In the genomic region with DNA sequence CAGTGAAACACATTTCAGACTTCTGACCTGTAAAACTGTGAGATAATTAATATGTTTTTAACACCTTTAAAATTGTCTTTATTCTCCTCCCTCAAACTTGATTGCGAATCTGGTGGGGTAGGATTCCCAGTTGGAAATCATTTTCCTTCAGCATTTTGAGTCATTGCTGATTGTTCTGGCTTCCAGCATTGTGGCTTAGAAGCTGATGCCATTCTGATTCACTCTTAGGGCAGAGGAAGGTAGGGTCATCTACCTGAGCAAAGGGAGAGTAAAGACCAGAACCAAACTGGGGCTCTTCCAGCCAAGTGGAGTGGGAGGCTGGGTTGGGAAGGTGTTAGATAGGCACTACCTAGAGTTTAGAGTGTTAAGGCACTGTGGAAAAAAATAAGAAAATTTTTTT, we compare ENCODE assay signal across 20 cellular contexts.
DNase-seq lines count a peak whose midpoint lies in the region; ATAC-seq, FAIRE-seq and TF ChIP-seq lines count a peak whose summit lies in the region.
"Had no signal": no experiment of that assay in that cellular context is flagged by ENCODE, and none has a peak within 500 bp of the region (broad histone marks: within the 10 kb centered on the region; RNA-seq: fewer than 3 reads in every experiment).

No MANE protein-coding gene starts in this region.

- DNase-seq in GM19239 (ENCODE audit: insufficient read length, low spot score) (no peak), RWPE1 (ENCODE audit: low spot score) (peak; percentile 30), chondrocyte (ENCODE audit: low spot score) (no peak), keratinocyte (ENCODE audit: low read depth, low spot score) (peak; percentile 26), activated T-cell treated with anti-CD3 and anti-CD28 coated beads for 4 hours (no peak)
- DNase-seq in stimulated activated CD8-positive, alpha-beta memory T cell treated with anti-CD3 and anti-CD28 coated beads, Interleukin-4, amount 100 ng/mL, for 48 hours = no peak
- DNase-seq: C1 segment of cervical spinal cord; Calu3; CD4-positive, alpha-beta T cell; DMS 273 treated with DMSO at 0.1 percent for 48 hours; HFFc6 had no signal

- TF ChIP-seq CTCF in RWPE1 (conservative IDR thresholded peaks at IDR 0.05; ENCODE audit: low read depth) = no peak
- no peak for TF ChIP-seq CTCF in chondrocyte (IDR thresholded peaks at IDR 0.05)
- no peak for TF ChIP-seq CTCF in keratinocyte (optimal IDR thresholded peaks at IDR 0.05 in 1 of 3, IDR thresholded peaks at IDR 0.05 in 1 of 3, conservative IDR thresholded peaks at IDR 0.05 in 1 of 3; ENCODE audit: extremely low read depth in 1 of 3, insufficient read depth in 2 of 3, low read length in 3 of 3)

- peak overlapping the region; percentile 33 for H3K4me2 ChIP-seq in keratinocyte (ENCODE audit: control insufficient read depth, extremely low read depth, insufficient read depth, low read depth, low read length)

- dilution Hi-C loops in keratinocyte (cut with MboI; ENCODE audit: extremely low pct_ligation_motif_present, low sequenced_read_pairs) = no loop called here

- no peaks in the 10 kb centered on the region for H3K4me1 Mint-ChIP-seq in chondrocyte (ENCODE audit: low read depth)
- H3K4me1 Mint-ChIP-seq: B cell had no signal

- peaks cover 2 to 8% of the 10 kb centered on the region in 2 experiments for H3K36me3 ChIP-seq in keratinocyte (ENCODE audit: control insufficient read depth in 2 of 2, extremely low read depth in 1 of 2, insufficient read depth in 2 of 2, low read length in 2 of 2)

- peaks cover 14% of the 10 kb centered on the region for H3K4me1 ChIP-seq in keratinocyte (ENCODE audit: control insufficient read depth, extremely low read depth, insufficient read depth, low read length)
- H3K4me1 ChIP-seq: HAP-1 had no signal

- no peak for ATAC-seq in GM18520 (IDR thresholded peaks at IDR 0.05; ENCODE audit: unreplicated experiment)
- ATAC-seq: GM12878, HepG2 had no signal

- H4K20me1 ChIP-seq in keratinocyte (ENCODE audit: control insufficient read depth, extremely low read depth, insufficient read depth, low read length) = no peaks in the 10 kb centered on the region

- peaks cover 35% of the 10 kb centered on the region for H3K36me3 Mint-ChIP-seq in chondrocyte (ENCODE audit: low read depth)

- POLR2A ChIA-PET in RWPE1 (lab: Yijun Ruan, JAX; ENCODE audit: low non-redundant PET) = no interaction called here

- H2AFZ ChIP-seq in keratinocyte (ENCODE audit: control insufficient read depth, low read length) = no peak overlapping the region

- H3K9me1 ChIP-seq in keratinocyte (ENCODE audit: control insufficient read depth, extremely low read depth, insufficient read depth, low read length) = no peaks in the 10 kb centered on the region

- no peak overlapping the region for H3K27ac ChIP-seq in RWPE1
- H3K27ac ChIP-seq in keratinocyte (ENCODE audit: control insufficient read depth, insufficient read depth, low read length) = peak overlapping the region; percentile 62

- H3K4me3 Mint-ChIP-seq in chondrocyte (ENCODE audit: unreplicated experiment) = no peak overlapping the region
- H3K4me3 Mint-ChIP-seq: B cell; CD4-positive, alpha-beta T cell; HFFc6 had no signal

- CTCF ChIA-PET in RWPE1 (lab: Yijun Ruan, JAX) = no interaction called here

- H3K4me3 ChIP-seq in keratinocyte (ENCODE audit: control insufficient read depth in 2 of 3, extremely low read depth in 1 of 3, insufficient read depth in 2 of 3, low read depth in 1 of 3, low read length in 3 of 3) = no peak overlapping the region
- H3K4me3 ChIP-seq: GM12878, HAP-1 had no signal

- H3K79me2 ChIP-seq in keratinocyte (ENCODE audit: control insufficient read depth, insufficient read depth, low read length) = peaks cover 3% of the 10 kb centered on the region

- H3K9ac ChIP-seq in keratinocyte (ENCODE audit: control insufficient read depth, extremely low read depth, insufficient read depth, low read length) = no peak overlapping the region

- FAIRE-seq in GM19239 (lab: Jason Lieb, UNC) = peak; percentile 18
- peak; percentile 91 for FAIRE-seq in keratinocyte (lab: Jason Lieb, UNC)
- FAIRE-seq: A204.1, GM12878, GM18507, H1, HepG2, HTR-8/SVneo had no signal

- H3K9me3 Mint-ChIP-seq in chondrocyte (ENCODE audit: low read depth) = peaks cover 12% of the 10 kb centered on the region
- H3K9me3 Mint-ChIP-seq: HFFc6 had no signal

- no peaks in the 10 kb centered on the region for H3K9me3 ChIP-seq in keratinocyte (ENCODE audit: control insufficient read depth, low read depth, low read length)
- H3K9me3 ChIP-seq: HAP-1 had no signal

- no peaks in the 10 kb centered on the region for H3K27me3 ChIP-seq in keratinocyte (ENCODE audit: control insufficient read depth, extremely low read depth, insufficient read depth, low read length)

- peak overlapping the region; percentile 54 for H3K27ac Mint-ChIP-seq in chondrocyte (ENCODE audit: unreplicated experiment)
- H3K27ac Mint-ChIP-seq: B cell; CD4-positive, alpha-beta T cell; HFFc6 had no signal

- no peaks in the 10 kb centered on the region for H3K27me3 Mint-ChIP-seq in chondrocyte (ENCODE audit: low read depth)
- H3K27me3 Mint-ChIP-seq: B cell; CD4-positive, alpha-beta T cell had no signal

Comparison
In these comparisons a context has a peak if more than half of its experiments do, and no peak if none do; other contexts are left out.
1. DNase-seq: peak in RWPE1 (single experiment) and keratinocyte (single experiment); none in GM19239 (single experiment), chondrocyte (single experiment), stimulated activated CD8-positive, alpha-beta memory T cell treated with anti-CD3 and anti-CD28 coated beads, Interleukin-4, amount 100 ng/mL, for 48 hours (single experiment) and activated T-cell treated with anti-CD3 and anti-CD28 coated beads for 4 hours (single experiment).